Comparison of ENCODE assay signal across 19 cellular contexts in the genomic region with DNA sequence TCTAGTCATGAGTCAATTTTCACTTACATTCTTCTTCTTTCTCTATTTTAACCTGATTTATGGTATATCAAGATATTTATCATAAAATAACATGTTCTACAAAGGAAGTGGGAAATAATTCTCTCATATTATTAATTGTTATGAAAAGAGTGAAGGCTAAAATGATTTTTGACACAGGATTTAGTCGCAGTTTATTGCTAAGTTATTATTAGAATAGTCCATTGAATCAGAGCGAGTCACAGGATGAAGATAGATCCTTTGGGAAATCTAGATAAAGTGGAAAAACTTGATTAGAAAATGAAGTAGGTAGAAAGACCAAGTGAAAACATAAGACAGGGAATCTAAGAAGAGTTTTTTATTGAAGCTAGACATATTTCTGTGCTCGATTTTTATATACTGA.
"Had no signal": no experiment of that assay in that cellular context is flagged by ENCODE, and none has a peak within 500 bp of the region (broad histone marks: within the 10 kb centered on the region; RNA-seq: fewer than 3 reads in every experiment).

No MANE protein-coding gene starts in this region.

- H3K27me3 Mint-ChIP-seq: activated CD4-positive, alpha-beta T cell treated with anti-CD3 and anti-CD28 coated beads, Interleukin-2, amount 10 ng/mL, durations not matched to agents 7 days and 5 days; activated T-cell treated with anti-CD3 and anti-CD28 coated beads, Interleukin-2, amount 50 U/mL, for 24 hours; brain; stimulated activated naive B cell treated with anti-CD40 and anti-IgM and Interleukin-4, amounts not matched to agents 10 μg/mL and 1 μg/mL and 100 μg/mL, for 72 hours had no signal

- H3K9me3 Mint-ChIP-seq: activated T-cell treated with anti-CD3 and anti-CD28 coated beads, Interleukin-2, amount 50 U/mL, for 24 hours; brain; T-helper 1 cell treated with Interleukin-12 subunit alpha and Interleukin-12 subunit beta and Interleukin-4 antibody, amounts not matched to agents 30 μg/mL and 1 μg/mL, for 36 hours had no signal

- H3K4me1 ChIP-seq: esophagus squamous epithelium, thyroid gland had no signal

- H3K9me3 ChIP-seq: esophagus squamous epithelium, thyroid gland had no signal

- H3K27me3 ChIP-seq: esophagus squamous epithelium, thyroid gland had no signal

- H3K4me3 ChIP-seq: esophagus squamous epithelium, lung, thyroid gland had no signal

- ATAC-seq: activated CD8-positive, alpha-beta T cell treated with anti-CD3 and anti-CD28 coated beads, Interleukin-2, amount 10 ng/mL, durations not matched to agents 7 days and 5 days; left lobe of liver; stimulated activated naive B cell treated with anti-CD40 and anti-IgM and Interleukin-4, amounts not matched to agents 10 μg/mL and 1 μg/mL and 100 μg/mL, for 72 hours had no signal

- H3K4me1 Mint-ChIP-seq: activated CD4-positive, alpha-beta T cell treated with anti-CD3 and anti-CD28 coated beads, Interleukin-2, amount 10 ng/mL, durations not matched to agents 7 days and 5 days; stimulated activated naive B cell treated with anti-CD40 and anti-IgM and Interleukin-4, amounts not matched to agents 10 μg/mL and 1 μg/mL and 100 μg/mL, for 72 hours had no signal

- H3K4me3 Mint-ChIP-seq: activated CD4-positive, alpha-beta T cell treated with anti-CD3 and anti-CD28 coated beads, Interleukin-2, amount 10 ng/mL, durations not matched to agents 7 days and 5 days; activated CD8-positive, alpha-beta T cell treated with anti-CD3 and anti-CD28 coated beads, Interleukin-2, amount 10 ng/mL, durations not matched to agents 7 days and 5 days; activated naive CD4-positive, alpha-beta T cell treated with anti-CD3 and anti-CD28 coated beads for 36 hours; activated T-cell treated with anti-CD3 and anti-CD28 coated beads, Interleukin-2, amount 50 U/mL, for 24 hours; stimulated activated naive B cell treated with anti-CD40 and anti-IgM and Interleukin-4, amounts not matched to agents 10 μg/mL and 1 μg/mL and 100 μg/mL, for 72 hours; T-helper 1 cell treated with Interleukin-12 subunit alpha and Interleukin-12 subunit beta and Interleukin-4 antibody, amounts not matched to agents 30 μg/mL and 1 μg/mL, for 36 hours had no signal

- H3K27ac Mint-ChIP-seq: activated CD4-positive, alpha-beta T cell treated with anti-CD3 and anti-CD28 coated beads, Interleukin-2, amount 10 ng/mL, durations not matched to agents 7 days and 5 days; activated CD8-positive, alpha-beta T cell treated with anti-CD3 and anti-CD28 coated beads, Interleukin-2, amount 10 ng/mL, durations not matched to agents 7 days and 5 days; activated naive CD4-positive, alpha-beta T cell treated with anti-CD3 and anti-CD28 coated beads for 36 hours; activated T-cell treated with anti-CD3 and anti-CD28 coated beads, Interleukin-2, amount 50 U/mL, for 24 hours; activated T-helper 2 cell treated with anti-CD3 and anti-CD28 coated beads, Interferon-gamma antibody, Interleukin-2, Interleukin-4, amounts not matched to agents 10 μg/mL and 5 μg/mL and 100 μg/mL, durations not matched to agents 14 hours and 24 hours and 36 hours; stimulated activated naive B cell treated with anti-CD40 and anti-IgM and Interleukin-4, amounts not matched to agents 10 μg/mL and 1 μg/mL and 100 μg/mL, for 72 hours; T-helper 1 cell treated with Interleukin-12 subunit alpha and Interleukin-12 subunit beta and Interleukin-4 antibody, amounts not matched to agents 30 μg/mL and 1 μg/mL, for 36 hours had no signal

- DNase-seq: activated CD4-positive, alpha-beta T cell treated with anti-CD3 and anti-CD28 coated beads, Interleukin-2, amount 10 ng/mL, durations not matched to agents 7 days and 5 days; activated CD8-positive, alpha-beta T cell treated with anti-CD3 and anti-CD28 coated beads, Interleukin-2, amount 10 ng/mL, durations not matched to agents 7 days and 5 days; activated naive CD4-positive, alpha-beta T cell treated with anti-CD3 and anti-CD28 coated beads for 36 hours; activated T-cell treated with anti-CD3 and anti-CD28 coated beads, Interleukin-2, amount 50 U/mL, for 24 hours; cortex of kidney; esophagus squamous epithelium; hypothalamus; occipital lobe; posterior cingulate gyrus; retina; stimulated activated naive B cell treated with anti-CD40 and anti-IgM and Interleukin-4, amounts not matched to agents 10 μg/mL and 1 μg/mL and 100 μg/mL, for 72 hours; thyroid gland had no signal

- H3K36me3 Mint-ChIP-seq: brain; stimulated activated naive B cell treated with anti-CD40 and anti-IgM and Interleukin-4, amounts not matched to agents 10 μg/mL and 1 μg/mL and 100 μg/mL, for 72 hours had no signal

- H3K27ac ChIP-seq: esophagus squamous epithelium, thyroid gland had no signal

- H3K36me3 ChIP-seq: esophagus squamous epithelium, thyroid gland had no signal

- FAIRE-seq: frontal cortex, keratinocyte had no signal
